Comparison of ENCODE assay signal across 12 cellular contexts in the genomic region with DNA sequence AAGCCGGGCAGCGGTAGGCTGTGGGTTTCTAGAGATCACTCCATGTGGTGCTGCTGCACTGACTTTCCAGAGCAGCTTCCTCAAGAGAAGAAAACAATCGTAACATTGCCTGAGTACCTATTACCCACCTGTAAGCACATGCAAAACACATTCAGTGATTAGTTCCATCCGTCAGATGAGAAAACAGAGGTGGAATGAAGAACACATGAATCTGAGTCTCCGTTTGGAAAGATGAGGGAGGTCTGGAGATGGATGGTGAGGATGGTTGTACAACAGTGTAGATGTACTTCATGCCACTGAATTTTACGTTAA. TPM values are rescaled to one million over a fixed set of nuclear protein-coding genes. Genes with fewer than 3 reads are reported as not detected.
DNase-seq lines count a peak whose midpoint lies in the region; TF ChIP-seq lines count a peak whose summit lies in the region.
"Had no signal": no experiment of that assay in that cellular context is flagged by ENCODE, and none has a peak within 500 bp of the region (broad histone marks: within the 10 kb centered on the region; RNA-seq: fewer than 3 reads in every experiment).

No MANE protein-coding gene starts in this region.

- no peaks in the 10 kb centered on the region for H3K27me3 ChIP-seq in smooth muscle cell (ENCODE audit: low read depth)
- H3K27me3 ChIP-seq: brain microvascular endothelial cell, ovary had no signal

- POLR2A ChIA-PET in OCI-LY7 (lab: Charles Lee): interaction anchor here (0.6 to 0.7 kb wide), 3 partner anchors 70 to 438 kb away, joined by 3 to 5 read pairs (median 3); no protein-coding TSS in a partner anchor

- no peak for DNase-seq in activated CD4-positive, alpha-beta T cell treated with anti-CD3 and anti-CD28 coated beads, Interleukin-2, amount 10 ng/mL, durations not matched to agents 24 days and 14 days
- no peak for DNase-seq in activated CD4-positive, alpha-beta T cell treated with anti-CD3 and anti-CD28 coated beads, Interleukin-2, amount 50 U/mL, for 48 hours
- DNase-seq in OCI-LY7 (ENCODE audit: low spot score) (no peak), smooth muscle cell (lab: John Stamatoyannopoulos, UW; ENCODE audit: unreplicated experiment) (no peak), GOT3 (lab: John Stamatoyannopoulos, UW) (no peak), NK-92 (lab: John Stamatoyannopoulos, UW; ENCODE audit: unreplicated experiment) (no peak), activated gamma-delta T cell (lab: John Stamatoyannopoulos, UW) (no peak)

- no peaks in the 10 kb centered on the region for H3K9me3 Mint-ChIP-seq in activated CD4-positive, alpha-beta T cell treated with anti-CD3 and anti-CD28 coated beads, Interleukin-2, amount 10 ng/mL, durations not matched to agents 24 days and 14 days
- H3K9me3 Mint-ChIP-seq: H9 had no signal

- intact Hi-C loops in activated CD4-positive, alpha-beta T cell treated with anti-CD3 and anti-CD28 coated beads, Interleukin-2, amount 10 ng/mL, durations not matched to agents 24 days and 14 days (cut with micrococcal nuclease): loop anchor here (1.0 to 5.0 kb wide), 4 partner anchors 62 to 215 kb away; no protein-coding TSS in a partner anchor
- intact Hi-C loops in OCI-LY7 (cut with micrococcal nuclease; ENCODE audit: unreplicated experiment): loop anchor here (5.0 kb wide), 1 partner anchor 96 kb away; no protein-coding TSS in a partner anchor

- CTCF ChIA-PET in OCI-LY7 (lab: Charles Lee; ENCODE audit: unreplicated experiment): interaction anchor here (1.1 to 5.2 kb wide), 4 partner anchors 62 to 121 kb away, joined by 3 to 27 read pairs (median 8); no protein-coding TSS in a partner anchor

- H3K4me3 Mint-ChIP-seq in activated CD4-positive, alpha-beta T cell treated with anti-CD3 and anti-CD28 coated beads, Interleukin-2, amount 10 ng/mL, durations not matched to agents 24 days and 14 days: peak overlapping the region; percentile 74
- H3K4me3 Mint-ChIP-seq: H9 had no signal

- H3K9me3 ChIP-seq in OCI-LY7 (ENCODE audit: low read length) (no peaks in the 10 kb centered on the region), smooth muscle cell (replicated peaks; ENCODE audit: low read depth) (no peaks in the 10 kb centered on the region)
- H3K9me3 ChIP-seq: ovary had no signal

- H3K4me1 ChIP-seq in OCI-LY7 (ENCODE audit: insufficient read depth, low read length, poor library complexity, severe bottlenecking) (peaks cover 60% of the 10 kb centered on the region), smooth muscle cell (ENCODE audit: low read depth) (no peaks in the 10 kb centered on the region)

- H3K9ac ChIP-seq in smooth muscle cell (ENCODE audit: low read depth): no peak overlapping the region

- H3K27me3 Mint-ChIP-seq in activated CD4-positive, alpha-beta T cell treated with anti-CD3 and anti-CD28 coated beads, Interleukin-2, amount 10 ng/mL, durations not matched to agents 24 days and 14 days: peaks cover 5% of the 10 kb centered on the region

- TF ChIP-seq CTCF in OCI-LY7 (conservative IDR thresholded peaks at IDR 0.05; ENCODE audit: low read length) (no peak), smooth muscle cell (IDR thresholded peaks at IDR 0.05; ENCODE audit: borderline replicate concordance, insufficient read depth, poor library complexity, severe bottlenecking) (peak; percentile 9)

- peak overlapping the region; percentile 90 for H3K27ac Mint-ChIP-seq in activated CD4-positive, alpha-beta T cell treated with anti-CD3 and anti-CD28 coated beads, Interleukin-2, amount 10 ng/mL, durations not matched to agents 24 days and 14 days
- H3K27ac Mint-ChIP-seq: H9 had no signal

- H3K4me1 Mint-ChIP-seq in activated CD4-positive, alpha-beta T cell treated with anti-CD3 and anti-CD28 coated beads, Interleukin-2, amount 10 ng/mL, durations not matched to agents 24 days and 14 days: peaks cover 48% of the 10 kb centered on the region

- H3K79me2 ChIP-seq in OCI-LY7 (ENCODE audit: insufficient read depth, low read depth, low read length) (no peaks in the 10 kb centered on the region), smooth muscle cell (ENCODE audit: low read depth) (no peaks in the 10 kb centered on the region)

- H3K36me3 Mint-ChIP-seq in activated CD4-positive, alpha-beta T cell treated with anti-CD3 and anti-CD28 coated beads, Interleukin-2, amount 10 ng/mL, durations not matched to agents 24 days and 14 days (ENCODE audit: low read depth): peaks cover 2% of the 10 kb centered on the region

- WGBS in smooth muscle cell (ENCODE audit: low lambda C conversion rate): 39% methylated on average over 6 of the region's 6 CpGs

- H2AFZ ChIP-seq in OCI-LY7 (ENCODE audit: low read length) (peak overlapping the region; percentile 81), smooth muscle cell (ENCODE audit: low read depth) (no peak overlapping the region)

- BruUV-seq in OCI-LY7 (replicated peaks; lab: Mats Ljungman, UMichigan): no TSS peak

- H3K36me3 ChIP-seq in OCI-LY7 (ENCODE audit: insufficient read depth, low read length) (no peaks in the 10 kb centered on the region), smooth muscle cell (ENCODE audit: low read depth) (no peaks in the 10 kb centered on the region)
- H3K36me3 ChIP-seq: brain microvascular endothelial cell, ovary had no signal

- H3K27ac ChIP-seq in OCI-LY7 (ENCODE audit: low read depth, low read length, poor library complexity, severe bottlenecking) (peak overlapping the region; percentile 69), cingulate gyrus (ENCODE audit: low read depth, low read length) (peak overlapping the region; percentile 78), smooth muscle cell (ENCODE audit: low read depth) (peak overlapping the region; percentile 47)
- H3K27ac ChIP-seq: brain microvascular endothelial cell, ovary had no signal

- H3K4me3 ChIP-seq in OCI-LY7 (ENCODE audit: low read depth, low read length, poor library complexity, severe bottlenecking) (peak overlapping the region; percentile 11), smooth muscle cell (no peak overlapping the region)
- H3K4me3 ChIP-seq: ovary had no signal

- H3K4me2 ChIP-seq in OCI-LY7 (ENCODE audit: low read length) (peak overlapping the region; percentile 77), smooth muscle cell (peak overlapping the region; percentile 75)

- H3F3A ChIP-seq in smooth muscle cell (ENCODE audit: low read depth): peaks cover 4% of the 10 kb centered on the region

- no peaks in the 10 kb centered on the region for H4K20me1 ChIP-seq in OCI-LY7 (ENCODE audit: insufficient read depth, low read length)
- H4K20me1 ChIP-seq in smooth muscle cell (ENCODE audit: low read depth): no peaks in the 10 kb centered on the region

- no peaks in the 10 kb centered on the region for H3K9me2 ChIP-seq in OCI-LY7 (ENCODE audit: insufficient read depth, low read length)

RNA-seq across cellular contexts. Expression of gene SLCO2B1, which starts 7.5 kb away (rescaled TPM):
- total RNA-seq in activated CD4-positive, alpha-beta T cell treated with anti-CD3 and anti-CD28 coated beads, Interleukin-2, amount 10 ng/mL, durations not matched to agents 24 days and 14 days: not detected in 2 replicates
- 0.03 TPM in 1 of 2 replicates, not detected in the other for total RNA-seq in OCI-LY7 (2014; rRNA removed; shearing (Covaris generic))
- not detected in 2 replicates for total RNA-seq in OCI-LY7 (2022)
- total RNA-seq in smooth muscle cell: 0.31 TPM in 1 of 2 replicates, not detected in the other
- 0.30 TPM in 1 of 2 replicates, not detected in the other for polyA plus RNA-seq in smooth muscle cell
- total RNA-seq: H9 had no signal

RNA-seq across cellular contexts. Expression of gene OR2AT4, which starts 46.7 kb away (rescaled TPM):
- total RNA-seq in activated CD4-positive, alpha-beta T cell treated with anti-CD3 and anti-CD28 coated beads, Interleukin-2, amount 10 ng/mL, durations not matched to agents 24 days and 14 days: not detected in 2 replicates
- total RNA-seq in OCI-LY7 (2014; rRNA removed; shearing (Covaris generic)): not detected in 2 replicates
- total RNA-seq in OCI-LY7 (2022): not detected in 2 replicates
- total RNA-seq in smooth muscle cell: not detected in 2 replicates
- polyA plus RNA-seq in smooth muscle cell: not detected in 2 replicates
- total RNA-seq: H9, ovary, ureter had no signal
